8 cellular contexts compared by ENCODE assay signal in the genomic region with DNA sequence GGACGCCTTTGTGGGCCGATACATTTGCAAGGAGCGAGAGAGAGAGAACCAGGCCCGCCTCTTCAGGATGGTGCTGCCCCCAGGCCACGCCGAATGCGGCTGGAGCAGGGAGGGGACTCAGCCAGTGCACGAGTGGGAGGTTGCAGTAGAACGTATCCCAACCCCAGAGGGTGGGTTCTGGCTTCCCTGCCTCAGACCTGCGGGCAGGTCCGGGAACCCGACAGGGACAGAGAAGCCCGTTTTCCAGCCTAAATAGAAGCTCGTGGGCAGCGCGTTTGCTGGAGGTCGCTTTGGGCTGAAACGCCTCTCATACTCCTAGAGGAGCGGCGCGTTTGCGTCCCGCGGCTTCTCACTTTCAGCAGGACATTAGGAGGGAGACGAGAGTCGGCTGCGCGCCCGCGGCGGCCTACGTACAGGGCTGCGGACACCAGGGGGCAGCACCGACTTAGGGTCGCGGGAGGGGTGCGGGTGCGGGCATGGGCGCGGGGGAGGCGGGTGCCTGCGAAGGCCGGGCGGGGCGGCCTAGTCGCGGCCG. TPM values are rescaled to one million over a fixed set of nuclear protein-coding genes. Genes with fewer than 3 reads are reported as not detected.
DNase-seq lines count a peak whose midpoint lies in the region; ATAC-seq and TF ChIP-seq lines count a peak whose summit lies in the region.

No MANE protein-coding gene starts in this region.

- H3K4me3 Mint-ChIP-seq in CD8-positive, alpha-beta T cell, result peak overlapping the region; percentile 80

- no peak overlapping the region for H3K9ac ChIP-seq in MM.1S (ENCODE audit: low read length)

- peaks cover 41% of the 10 kb centered on the region for H3K27me3 Mint-ChIP-seq in CD8-positive, alpha-beta T cell (ENCODE audit: low read depth)

- peak overlapping the region; percentile 42; the same call in 1 of the 2 replicates for H2AFZ ChIP-seq in MM.1S (ENCODE audit: low read length)

- H3F3A ChIP-seq in MM.1S (ENCODE audit: insufficient read depth, low read length), result 0 out of 2 replicates have a peak, but pooled peaks cover 4% of the 10 kb centered on the region

- H3K4me3 ChIP-seq in CD8-positive, alpha-beta T cell (ENCODE audit: low read depth, low read length), result peak overlapping the region; percentile 78
- H3K4me3 ChIP-seq in MM.1S (ENCODE audit: low read length), result no peak overlapping the region; the same call in 1 of the 2 replicates
- H3K4me3 ChIP-seq in epithelial cell of proximal tubule (ENCODE audit: low read depth, low read length), result peak overlapping the region; percentile 57
- H3K4me3 ChIP-seq in muscle layer of duodenum (ENCODE audit: low read depth in 1 of 2, low read length in 2 of 2), result peak overlapping the region; percentile 44 to 79

- TF ChIP-seq CTCF in CD8-positive, alpha-beta T cell (IDR thresholded peaks at IDR 0.05), result peak; percentile 60
- TF ChIP-seq CTCF in MM.1S (IDR thresholded peaks at IDR 0.05; ENCODE audit: low read length) (peak; percentile 44), epithelial cell of proximal tubule (conservative IDR thresholded peaks at IDR 0.05; ENCODE audit: low read depth, low read length) (peak; percentile 58)

- H3K9me3 Mint-ChIP-seq in CD8-positive, alpha-beta T cell, result no peaks in the 10 kb centered on the region

- peak overlapping the region; percentile 66; the same call in 1 of the 2 replicates for H3K4me2 ChIP-seq in MM.1S (ENCODE audit: low read depth, low read length)

- H3K27ac ChIP-seq in CD8-positive, alpha-beta T cell (ENCODE audit: low read depth, low read length), result no peak overlapping the region
- H3K27ac ChIP-seq in MM.1S (ENCODE audit: low read length), result no peak overlapping the region
- no peak overlapping the region for H3K27ac ChIP-seq in muscle layer of duodenum (ENCODE audit: low read length)

- H3K36me3 ChIP-seq in CD8-positive, alpha-beta T cell (ENCODE audit: insufficient read depth, low read length), result no peaks in the 10 kb centered on the region
- no peaks in the 10 kb centered on the region for H3K36me3 ChIP-seq in MM.1S (replicated peaks; ENCODE audit: insufficient read depth, low read length)
- no peaks in the 10 kb centered on the region for H3K36me3 ChIP-seq in muscle layer of duodenum (ENCODE audit: control insufficient read depth in 1 of 2, insufficient read depth in 2 of 2, low read length in 2 of 2)

- DNase-seq in CD8-positive, alpha-beta T cell, result peak; percentile 58 to 84 (median 74)
- DNase-seq in MM.1S (peak; percentile 59), epithelial cell of proximal tubule (ENCODE audit: low read depth) (no peak), NCI-H345 (lab: John Stamatoyannopoulos, UW) (no peak)
- DNase-seq in activated CD8-positive, alpha-beta memory T cell treated with anti-CD3 and anti-CD28 coated beads, Interleukin-2, amount 50 U/mL, for 4 hours, result peak; percentile 79
- peak; percentile 33 to 65 for DNase-seq in stimulated activated CD8-positive, alpha-beta memory T cell treated with anti-CD3 and anti-CD28 coated beads, Interleukin-7, amount 100 ng/mL, for 4 hours (ENCODE audit: low read depth in 2 of 2)

- no peaks in the 10 kb centered on the region for H3K9me3 ChIP-seq in CD8-positive, alpha-beta T cell (ENCODE audit: low read length)
- H3K9me3 ChIP-seq in MM.1S (replicated peaks; ENCODE audit: insufficient read depth, low read length), result no peaks in the 10 kb centered on the region
- no peaks in the 10 kb centered on the region for H3K9me3 ChIP-seq in muscle layer of duodenum (ENCODE audit: control insufficient read depth in 1 of 2, low read length in 2 of 2)

- H3K4me1 ChIP-seq in CD8-positive, alpha-beta T cell (ENCODE audit: insufficient read depth, low read length), result peaks cover 34% of the 10 kb centered on the region
- H3K4me1 ChIP-seq in MM.1S (ENCODE audit: low read length) (no peaks in the 10 kb centered on the region), muscle layer of duodenum (ENCODE audit: control insufficient read depth in 1 of 2, insufficient read depth in 2 of 2, low read length in 2 of 2) (peaks cover 0 to 37% of the 10 kb centered on the region in 2 donors)

- ATAC-seq in CD8-positive, alpha-beta T cell, result peak; percentile 64
- ATAC-seq in HG03159 (IDR thresholded peaks at IDR 0.05; ENCODE audit: unreplicated experiment), result no peak

- H3K27me3 ChIP-seq in CD8-positive, alpha-beta T cell (ENCODE audit: insufficient read depth, low read length), result peaks cover 43% of the 10 kb centered on the region
- H3K27me3 ChIP-seq in MM.1S (replicated peaks; ENCODE audit: insufficient read depth, low read length) (peaks cover 26% of the 10 kb centered on the region), muscle layer of duodenum (ENCODE audit: low read depth, low read length) (peaks cover 38% of the 10 kb centered on the region)

- H3K79me2 ChIP-seq in MM.1S (ENCODE audit: low read length), result no peaks in the 10 kb centered on the region

- no peaks in the 10 kb centered on the region for H4K20me1 ChIP-seq in MM.1S (ENCODE audit: insufficient read depth, low read length)

- POLR2A ChIA-PET in CD8-positive, alpha-beta T cell (lab: Charles Lee), result no interaction called here

- intact Hi-C loops in CD8-positive, alpha-beta T cell (cut with DNase I, micrococcal nuclease), result loop anchor here (5.0 kb wide), 2 partner anchors 408 to 657 kb away; partner anchors contain the start of gene MED13 (in 1 of the 2)

- H3K4me1 Mint-ChIP-seq in CD8-positive, alpha-beta T cell (ENCODE audit: low read depth), result peaks cover 26% of the 10 kb centered on the region

- H3K9me2 ChIP-seq in MM.1S (replicated peaks; ENCODE audit: insufficient read depth, low read length), result no peaks in the 10 kb centered on the region

- no peak overlapping the region for H3K27ac Mint-ChIP-seq in CD8-positive, alpha-beta T cell

- CTCF ChIA-PET in CD8-positive, alpha-beta T cell (lab: Charles Lee), result interaction anchor here (0.7 to 2.4 kb wide), 5 partner anchors 8 to 16 kb away, joined by 3 to 9 read pairs (median 3); no protein-coding TSS in a partner anchor

- H3K36me3 Mint-ChIP-seq in CD8-positive, alpha-beta T cell, result no peaks in the 10 kb centered on the region

RNA-seq across cellular contexts. Expression of gene TBX2, which starts 11.0 kb away (rescaled TPM):
- total RNA-seq in CD8-positive, alpha-beta T cell, result not detected
- total RNA-seq in epithelial cell of proximal tubule, result 1.7 and 2.2 TPM in 2 replicates

RNA-seq across cellular contexts. Expression of gene TBX4, which starts 41.6 kb away (rescaled TPM):
- total RNA-seq in CD8-positive, alpha-beta T cell, result not detected
- total RNA-seq in epithelial cell of proximal tubule, result not detected in 2 replicates

Comparison
In these comparisons a context has a peak if more than half of its experiments do, and no peak if none do; other contexts are left out.
1. DNase-seq: peak in CD8-positive, alpha-beta T cell (7 of 7), MM.1S (single experiment), activated CD8-positive, alpha-beta memory T cell treated with anti-CD3 and anti-CD28 coated beads, Interleukin-2, amount 50 U/mL, for 4 hours (single experiment) and stimulated activated CD8-positive, alpha-beta memory T cell treated with anti-CD3 and anti-CD28 coated beads, Interleukin-7, amount 100 ng/mL, for 4 hours (2 of 2); none in epithelial cell of proximal tubule (single experiment) and NCI-H345 (single experiment).
2. Peak in every context shown above with its lines, with median percentiles within 50 percentile points of each other: CTCF ChIP-seq.